Comparison of ENCODE assay signal across 9 cellular contexts in genomic region chr20:24994470-24995368, GRCh38. TPM values are rescaled to one million over a fixed set of nuclear protein-coding genes. Genes with fewer than 3 reads are reported as not detected.
DNase-seq lines count a peak whose midpoint lies in the region; FAIRE-seq and TF ChIP-seq lines count a peak whose summit lies in the region.
"Had no signal": no experiment of that assay in that cellular context is flagged by ENCODE, and none has a peak within 500 bp of the region (broad histone marks: within the 10 kb centered on the region; RNA-seq: fewer than 3 reads in every experiment).

No MANE protein-coding gene starts in this region.

- TF ChIP-seq CTCF in GM10248 (IDR thresholded peaks at IDR 0.05; ENCODE audit: control extremely low read depth, extremely low read depth, low read depth, missing control alignments) (peak; percentile 88), nephron progenitor cell (IDR thresholded peaks at IDR 0.05) (peak; percentile 89)

- FAIRE-seq in RCC 7860 (lab: Jason Lieb, UNC): no peak

- intact Hi-C loops in activated T-helper 1 cell treated with anti-CD3 and anti-CD28 coated beads, Interleukin-12 subunit alpha, Interleukin-12 subunit beta, Interleukin-2, Interleukin-4 antibody, amounts not matched to agents 30 ng/mL and 10 ng/mL and 1 ng/mL, durations not matched to agents 14 hours and 24 hours and 36 hours (cut with micrococcal nuclease): loop anchor here (1.0 to 5.0 kb wide), 9 partner anchors 62 to 1632 kb away; partner anchors contain the start of genes GZF1 and NANP

- H3K4me3 Mint-ChIP-seq in activated T-helper 1 cell treated with anti-CD3 and anti-CD28 coated beads, Interleukin-12 subunit alpha, Interleukin-12 subunit beta, Interleukin-2, Interleukin-4 antibody, amounts not matched to agents 30 ng/mL and 10 ng/mL and 1 ng/mL, durations not matched to agents 14 hours and 24 hours and 36 hours: peak overlapping the region; percentile 24
- no peak overlapping the region for H3K4me3 Mint-ChIP-seq in nephron progenitor cell

- peaks cover 11% of the 10 kb centered on the region for H3K36me3 Mint-ChIP-seq in activated T-helper 1 cell treated with anti-CD3 and anti-CD28 coated beads, Interleukin-12 subunit alpha, Interleukin-12 subunit beta, Interleukin-2, Interleukin-4 antibody, amounts not matched to agents 30 ng/mL and 10 ng/mL and 1 ng/mL, durations not matched to agents 14 hours and 24 hours and 36 hours (ENCODE audit: low read depth)
- H3K36me3 Mint-ChIP-seq in nephron progenitor cell (ENCODE audit: low read depth): no peaks in the 10 kb centered on the region

- no peak overlapping the region for H3K4me3 ChIP-seq in Jurkat, Clone E6-1 (ENCODE audit: low read length)
- H3K4me3 ChIP-seq: skin epidermis had no signal

- no peaks in the 10 kb centered on the region for H3K9me3 Mint-ChIP-seq in activated T-helper 1 cell treated with anti-CD3 and anti-CD28 coated beads, Interleukin-12 subunit alpha, Interleukin-12 subunit beta, Interleukin-2, Interleukin-4 antibody, amounts not matched to agents 30 ng/mL and 10 ng/mL and 1 ng/mL, durations not matched to agents 14 hours and 24 hours and 36 hours
- no peaks in the 10 kb centered on the region for H3K9me3 Mint-ChIP-seq in nephron progenitor cell

- peaks cover 19% of the 10 kb centered on the region for H3K27me3 Mint-ChIP-seq in activated T-helper 1 cell treated with anti-CD3 and anti-CD28 coated beads, Interleukin-12 subunit alpha, Interleukin-12 subunit beta, Interleukin-2, Interleukin-4 antibody, amounts not matched to agents 30 ng/mL and 10 ng/mL and 1 ng/mL, durations not matched to agents 14 hours and 24 hours and 36 hours (ENCODE audit: insufficient read depth)
- peaks cover 50% of the 10 kb centered on the region for H3K27me3 Mint-ChIP-seq in nephron progenitor cell (ENCODE audit: low read depth, poor library complexity)

- POLR2A ChIA-PET in GM10248 (lab: Yijun Ruan, JAX): interaction anchor here (0.7 kb wide), 1 partner anchor 58 kb away, joined by 6 read pairs; no protein-coding TSS in a partner anchor

- H3K4me1 Mint-ChIP-seq in activated T-helper 1 cell treated with anti-CD3 and anti-CD28 coated beads, Interleukin-12 subunit alpha, Interleukin-12 subunit beta, Interleukin-2, Interleukin-4 antibody, amounts not matched to agents 30 ng/mL and 10 ng/mL and 1 ng/mL, durations not matched to agents 14 hours and 24 hours and 36 hours (ENCODE audit: low read depth): peaks cover 37% of the 10 kb centered on the region
- peaks cover 43% of the 10 kb centered on the region for H3K4me1 Mint-ChIP-seq in nephron progenitor cell

- DNase-seq in GM10248 (ENCODE audit: extremely low spot score) (peak; percentile 78), RCC 7860 (ENCODE audit: low spot score) (peak; percentile 47), fibroblast of peridontal ligament (ENCODE audit: extremely low read depth) (peak; percentile 85), nephron progenitor cell (peak; percentile 86), NCI-H187 treated with DMSO at 0.1 percent for 48 hours (lab: John Stamatoyannopoulos, UW) (no peak)
- peak; percentile 69 for DNase-seq in Jurkat, Clone E6-1 (ENCODE audit: low read depth, low spot score)
- DNase-seq in activated T-helper 1 cell treated with anti-CD3 and anti-CD28 coated beads, Interleukin-12 subunit alpha, Interleukin-12 subunit beta, Interleukin-2, Interleukin-4 antibody, amounts not matched to agents 30 ng/mL and 10 ng/mL and 1 ng/mL, durations not matched to agents 14 hours and 24 hours and 36 hours (ENCODE audit: low spot score): peak; percentile 68
- DNase-seq in stimulated activated naive CD4-positive, alpha-beta T cell treated with Interleukin-2 at 50 U/mL for 16 hours (lab: John Stamatoyannopoulos, UW): peak; percentile 74

- no peak overlapping the region for H3K27ac Mint-ChIP-seq in activated T-helper 1 cell treated with anti-CD3 and anti-CD28 coated beads, Interleukin-12 subunit alpha, Interleukin-12 subunit beta, Interleukin-2, Interleukin-4 antibody, amounts not matched to agents 30 ng/mL and 10 ng/mL and 1 ng/mL, durations not matched to agents 14 hours and 24 hours and 36 hours
- H3K27ac Mint-ChIP-seq in nephron progenitor cell: no peak overlapping the region

- CTCF ChIA-PET in GM10248 (lab: Yijun Ruan, JAX): interaction anchor here (0.7 to 9.4 kb wide), 29 partner anchors 10 to 413 kb away, joined by 3 to 201 read pairs (median 5); partner anchors contain the start of genes ACSS1, ENTPD6 and GINS1

RNA-seq across cellular contexts. Expression of gene APMAP, which starts 2.2 kb away (rescaled TPM):
- polyA plus RNA-seq in Jurkat, Clone E6-1 (2012; ENCODE audit: insufficient read depth, insufficient read length): 72.2 TPM
- total RNA-seq in activated T-helper 1 cell treated with anti-CD3 and anti-CD28 coated beads, Interleukin-12 subunit alpha, Interleukin-12 subunit beta, Interleukin-2, Interleukin-4 antibody, amounts not matched to agents 30 ng/mL and 10 ng/mL and 1 ng/mL, durations not matched to agents 14 hours and 24 hours and 36 hours: 57.7 and 58.7 TPM in 2 replicates

RNA-seq across cellular contexts. Expression of gene CST7, which starts 45.6 kb away (rescaled TPM):
- 22.9 TPM for polyA plus RNA-seq in Jurkat, Clone E6-1 (2012; ENCODE audit: insufficient read depth, insufficient read length)
- 127 and 133 TPM in 2 replicates for total RNA-seq in activated T-helper 1 cell treated with anti-CD3 and anti-CD28 coated beads, Interleukin-12 subunit alpha, Interleukin-12 subunit beta, Interleukin-2, Interleukin-4 antibody, amounts not matched to agents 30 ng/mL and 10 ng/mL and 1 ng/mL, durations not matched to agents 14 hours and 24 hours and 36 hours
